Comparison of ENCODE assay signal across 2 cellular contexts in genomic region chr21:30101967-30102366, GRCh38.
TF ChIP-seq lines count a peak whose summit lies in the region.

No MANE protein-coding gene starts in this region.

TF ChIP-seq in GM23338, 12 proteins besides CTCF, POLR2A, EP300 and RAD21 (continued from another document):
- TF ChIP-seq ZNF462 (CRISPR knock-in tag; IDR thresholded peaks at IDR 0.05) (no peak), ETS1 (IDR thresholded peaks at IDR 0.05) (no peak), CREB1 (CRISPR knock-in tag; IDR thresholded peaks at IDR 0.05; ENCODE audit: low read depth) (no peak), EZH2 (IDR thresholded peaks at IDR 0.05; ENCODE audit: low read depth, unreplicated experiment) (no peak), REST (IDR thresholded peaks at IDR 0.05; ENCODE audit: unreplicated experiment) (no peak)

TF ChIP-seq in HepG2, 621 proteins besides CTCF, POLR2A, EP300 and RAD21 (continued from another document):
- no peak for TF ChIP-seq E2F1 (CRISPR knock-in tag; IDR thresholded peaks at IDR 0.05)
- no peak for TF ChIP-seq NFYB (CRISPR knock-in tag; IDR thresholded peaks at IDR 0.05)
- no peak for TF ChIP-seq ZNF660 (CRISPR knock-in tag; IDR thresholded peaks at IDR 0.05; ENCODE audit: borderline replicate concordance, low read depth)
TF ChIP-seq in HepG2: peak in this region for 0.
